ENCODE assay signal across 15 cellular contexts in the genomic region with DNA sequence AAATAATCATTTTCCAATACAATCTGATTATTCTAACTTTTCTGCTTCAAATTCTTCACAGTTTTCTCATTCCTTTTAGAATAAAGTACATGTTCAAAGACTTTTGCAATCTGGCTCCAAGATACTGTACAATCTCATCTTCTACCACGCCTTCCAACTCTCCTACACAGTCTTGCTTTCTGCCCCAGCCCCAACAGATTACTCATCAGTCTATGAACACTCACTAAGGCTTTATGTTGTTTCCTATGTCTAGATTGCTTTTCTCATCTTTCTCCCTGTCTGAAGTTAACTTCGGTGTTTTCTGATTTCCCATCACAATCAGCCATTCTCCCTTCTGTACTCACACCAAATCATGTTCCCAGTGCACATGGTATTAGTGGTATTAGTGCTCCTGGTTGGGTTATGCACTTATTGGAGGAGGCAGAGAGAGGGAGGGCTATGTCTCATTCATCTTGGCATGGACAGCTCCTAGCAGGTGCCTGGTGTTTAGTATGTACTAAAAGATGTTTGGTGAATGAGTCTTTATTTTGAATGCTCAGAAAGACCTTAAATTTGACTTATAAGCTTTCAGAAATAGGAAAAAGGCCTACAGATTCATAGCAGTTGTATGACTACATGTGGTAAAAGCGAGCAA. TPM values are rescaled to one million over a fixed set of nuclear protein-coding genes. Genes with fewer than 3 reads are reported as not detected.
A peak's percentile ranks its signal among the peaks of the same experiment; 100 is the strongest.
DNase-seq lines count a peak whose midpoint lies in the region; ATAC-seq, FAIRE-seq and TF ChIP-seq lines count a peak whose summit lies in the region.
"Had no signal": no experiment of that assay in that cellular context is flagged by ENCODE, and none has a peak within 500 bp of the region (broad histone marks: within the 10 kb centered on the region; RNA-seq: fewer than 3 reads in every experiment).

No MANE protein-coding gene starts in this region.

- no peak overlapping the region for H3K4me3 ChIP-seq in body of pancreas
- no peak overlapping the region for H3K4me3 ChIP-seq in small intestine (ENCODE audit: low read depth in 1 of 2, low read length in 2 of 2)
- H3K4me3 ChIP-seq: BLaER1 treated with 17β-estradiol and CSF1 and Interleukin-3, amounts not matched to agents 10 nM and 100 nM had no signal

- TF ChIP-seq POLR2A in body of pancreas (IDR thresholded peaks at IDR 0.05): no peak

- H3K36me3 ChIP-seq in body of pancreas (replicated peaks in 1 of 2; ENCODE audit: insufficient read depth in 1 of 2, low read depth in 2 of 2) (no peaks in the 10 kb centered on the region), small intestine (ENCODE audit: control insufficient read depth in 2 of 2, insufficient read depth in 2 of 2, low read length in 2 of 2) (no peaks in the 10 kb centered on the region)
- H3K36me3 ChIP-seq: BLaER1 treated with 17β-estradiol and CSF1 and Interleukin-3, amounts not matched to agents 10 nM and 100 nM had no signal

- TF ChIP-seq CTCF in body of pancreas (IDR thresholded peaks at IDR 0.05): no peak

- H3K27me3 ChIP-seq in body of pancreas (no peaks in the 10 kb centered on the region), small intestine (ENCODE audit: control insufficient read depth in 2 of 2, insufficient read depth in 2 of 2, low read length in 2 of 2) (no peaks in the 10 kb centered on the region)
- H3K27me3 ChIP-seq: BLaER1 treated with 17β-estradiol and CSF1 and Interleukin-3, amounts not matched to agents 10 nM and 100 nM had no signal

- 79 to 87% methylated on average over 3 of the region's 3 CpGs for WGBS in body of pancreas, 2 donors
- WGBS in small intestine, 3 donors: 25 to 77% (median 34%) methylated on average over 3 of the region's 3 CpGs

- DNase-seq in M059J (ENCODE audit: low read depth) (peak; percentile 18), body of pancreas (no peak), iris pigment epithelial cell (ENCODE audit: low read depth) (peak; percentile 84), small intestine (peak; percentile 62), activated T-cell treated with anti-CD3 and anti-CD28 coated beads for 4 hours (no peak), DMS 273 (lab: John Stamatoyannopoulos, UW; ENCODE audit: unreplicated experiment) (no peak), GF-D8 (lab: John Stamatoyannopoulos, UW) (no peak)
- DNase-seq: activated naive CD4-positive, alpha-beta T cell treated with anti-CD3 and anti-CD28 coated beads, Interleukin-2, amount 50 U/mL, for 16 hours; GOT3; midbrain; NCI-H2107; stimulated activated CD4-positive, alpha-beta T cell treated with anti-CD3 and anti-CD28 coated beads, Interleukin-4, amount 100 ng/mL, for 4 hours; stimulated activated naive CD8-positive, alpha-beta T cell treated with anti-CD3 and anti-CD28 coated beads, Interleukin-15, Interleukin-2, amounts not matched to agents 100 U/mL and 50 U/mL, for 24 hours had no signal

- H3K27ac ChIP-seq in body of pancreas (peak overlapping the region in 3 of 4 donors; percentile 22 to 25 (median 22)), small intestine (ENCODE audit: low read depth in 1 of 2, low read length in 1 of 2) (peak overlapping the region; percentile 41 to 60)
- H3K27ac ChIP-seq: BLaER1 treated with 17β-estradiol and CSF1 and Interleukin-3, amounts not matched to agents 10 nM and 100 nM had no signal

- H3K4me1 ChIP-seq in body of pancreas (peaks cover 26% of the 10 kb centered on the region), small intestine (ENCODE audit: control insufficient read depth in 2 of 2, insufficient read depth in 1 of 2, low read depth in 1 of 2, low read length in 1 of 2) (peaks cover 0 to 4% of the 10 kb centered on the region in 2 donors)
- H3K4me1 ChIP-seq: BLaER1 treated with 17β-estradiol and CSF1 and Interleukin-3, amounts not matched to agents 10 nM and 100 nM had no signal

- H3K9me3 ChIP-seq in body of pancreas (no peaks in the 10 kb centered on the region), small intestine (ENCODE audit: control insufficient read depth, low read depth) (no peaks in the 10 kb centered on the region)

- ATAC-seq in body of pancreas (no peak), GM21723 (IDR thresholded peaks at IDR 0.05; ENCODE audit: unreplicated experiment) (no peak)
- ATAC-seq: stimulated activated naive CD8-positive, alpha-beta T cell treated with anti-CD3 and anti-CD28 coated beads, Interleukin-15, Interleukin-2, amounts not matched to agents 100 U/mL and 50 U/mL, for 24 hours had no signal

- no peak for FAIRE-seq in small intestine (lab: Jason Lieb, UNC)

- intact Hi-C loops in body of pancreas (cut with DNase I): no loop called here

RNA-seq across cellular contexts. Expression of a gene that starts 43.9 kb away (rescaled TPM):
- total RNA-seq in M059J (2014; rRNA removed; shearing (Covaris generic)): 14.2 and 18.0 TPM in 2 replicates
- total RNA-seq in body of pancreas: 10 to 100 TPM; 30.1 to 33.6 TPM
- polyA plus RNA-seq in small intestine: 10 to 100 TPM in 2 of 3 donors, 1 to 10 TPM in 1; 5.7 to 13.7 (median 11.6) TPM

Comparison
In these comparisons a context has a peak if more than half of its experiments do, and no peak if none do; other contexts are left out.
1. DNase-seq: peak in M059J (single experiment), iris pigment epithelial cell (single experiment) and small intestine (single experiment); none in body of pancreas (0 of 4), activated T-cell treated with anti-CD3 and anti-CD28 coated beads for 4 hours (single experiment), DMS 273 (single experiment) and GF-D8 (single experiment).